Comparison of ENCODE assay signal across 1 cellular context in the genomic region with DNA sequence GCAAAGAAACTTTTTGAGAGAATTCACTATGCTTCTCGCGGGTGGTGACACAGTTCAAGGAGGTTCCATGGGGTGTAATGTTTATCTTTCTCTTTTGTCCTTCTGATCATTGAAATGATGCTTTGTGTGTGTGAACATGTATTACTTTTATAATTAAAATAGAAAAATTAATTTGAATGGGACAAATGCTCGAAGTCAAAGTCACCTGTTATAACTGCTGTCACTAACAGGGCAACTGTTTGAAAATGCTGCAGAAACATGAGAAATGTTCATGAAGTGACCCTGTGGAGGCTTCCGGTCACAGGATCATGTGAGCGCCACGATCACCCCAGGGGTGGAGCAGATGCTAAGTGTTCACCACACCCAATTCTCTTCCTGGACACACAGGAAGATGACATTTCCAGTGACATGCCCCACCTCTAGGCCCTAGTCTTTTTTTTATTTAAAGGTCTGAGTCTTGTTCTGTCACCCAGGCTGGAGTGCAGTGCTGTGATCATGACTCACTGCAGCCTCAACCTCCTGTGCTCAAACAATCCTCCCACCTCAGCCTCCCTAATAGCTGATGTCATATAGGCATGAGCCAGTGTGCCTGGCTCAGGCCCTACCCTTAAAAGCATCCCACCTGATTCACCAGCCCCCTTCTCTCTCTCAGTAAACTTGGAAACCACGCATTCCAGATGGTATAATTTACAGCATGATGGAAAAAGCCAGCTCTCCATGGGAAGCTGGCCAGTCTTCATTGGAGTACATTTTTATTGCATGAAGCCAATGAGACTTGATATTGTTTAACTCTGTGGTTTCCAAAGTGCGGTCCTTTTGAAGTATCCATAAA.
TF ChIP-seq lines count a peak whose summit lies in the region.

No MANE protein-coding gene starts in this region.

TF ChIP-seq in K562, 482 proteins besides CTCF, POLR2A, EP300 and RAD21 (continued from another document and continues in another):
- TF ChIP-seq, protein P1, sequence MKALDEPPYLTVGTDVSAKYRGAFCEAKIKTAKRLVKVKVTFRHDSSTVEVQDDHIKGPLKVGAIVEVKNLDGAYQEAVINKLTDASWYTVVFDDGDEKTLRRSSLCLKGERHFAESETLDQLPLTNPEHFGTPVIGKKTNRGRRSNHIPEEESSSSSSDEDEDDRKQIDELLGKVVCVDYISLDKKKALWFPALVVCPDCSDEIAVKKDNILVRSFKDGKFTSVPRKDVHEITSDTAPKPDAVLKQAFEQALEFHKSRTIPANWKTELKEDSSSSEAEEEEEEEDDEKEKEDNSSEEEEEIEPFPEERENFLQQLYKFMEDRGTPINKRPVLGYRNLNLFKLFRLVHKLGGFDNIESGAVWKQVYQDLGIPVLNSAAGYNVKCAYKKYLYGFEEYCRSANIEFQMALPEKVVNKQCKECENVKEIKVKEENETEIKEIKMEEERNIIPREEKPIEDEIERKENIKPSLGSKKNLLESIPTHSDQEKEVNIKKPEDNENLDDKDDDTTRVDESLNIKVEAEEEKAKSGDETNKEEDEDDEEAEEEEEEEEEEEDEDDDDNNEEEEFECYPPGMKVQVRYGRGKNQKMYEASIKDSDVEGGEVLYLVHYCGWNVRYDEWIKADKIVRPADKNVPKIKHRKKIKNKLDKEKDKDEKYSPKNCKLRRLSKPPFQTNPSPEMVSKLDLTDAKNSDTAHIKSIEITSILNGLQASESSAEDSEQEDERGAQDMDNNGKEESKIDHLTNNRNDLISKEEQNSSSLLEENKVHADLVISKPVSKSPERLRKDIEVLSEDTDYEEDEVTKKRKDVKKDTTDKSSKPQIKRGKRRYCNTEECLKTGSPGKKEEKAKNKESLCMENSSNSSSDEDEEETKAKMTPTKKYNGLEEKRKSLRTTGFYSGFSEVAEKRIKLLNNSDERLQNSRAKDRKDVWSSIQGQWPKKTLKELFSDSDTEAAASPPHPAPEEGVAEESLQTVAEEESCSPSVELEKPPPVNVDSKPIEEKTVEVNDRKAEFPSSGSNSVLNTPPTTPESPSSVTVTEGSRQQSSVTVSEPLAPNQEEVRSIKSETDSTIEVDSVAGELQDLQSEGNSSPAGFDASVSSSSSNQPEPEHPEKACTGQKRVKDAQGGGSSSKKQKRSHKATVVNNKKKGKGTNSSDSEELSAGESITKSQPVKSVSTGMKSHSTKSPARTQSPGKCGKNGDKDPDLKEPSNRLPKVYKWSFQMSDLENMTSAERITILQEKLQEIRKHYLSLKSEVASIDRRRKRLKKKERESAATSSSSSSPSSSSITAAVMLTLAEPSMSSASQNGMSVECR (CRISPR knock-in tag; IDR thresholded peaks at IDR 0.05), result no peak
- TF ChIP-seq ZNF76 (CRISPR knock-in tag; IDR thresholded peaks at IDR 0.05; ENCODE audit: borderline replicate concordance) (no peak), TCF7 (IDR thresholded peaks at IDR 0.05; ENCODE audit: borderline replicate concordance) (no peak), FUS (optimal IDR thresholded peaks at IDR 0.05; ENCODE audit: low read depth, low read length) (no peak), SAFB (IDR thresholded peaks at IDR 0.05; ENCODE audit: borderline replicate concordance, low read depth, low read length) (no peak), RBM22 (IDR thresholded peaks at IDR 0.05; ENCODE audit: low read depth, low read length, poor library complexity, severe bottlenecking) (no peak), ERF (CRISPR knock-in tag; IDR thresholded peaks at IDR 0.05) (no peak), HOXB6 (CRISPR knock-in tag; IDR thresholded peaks at IDR 0.05; ENCODE audit: borderline replicate concordance) (no peak), SMC3 (conservative IDR thresholded peaks at IDR 0.05; ENCODE audit: insufficient read depth, low read depth, low read length) (no peak), CBFA2T2 (conservative IDR thresholded peaks at IDR 0.05) (no peak; the same call in 1 of the 2 replicates), MBD2 (IDR thresholded peaks at IDR 0.05; ENCODE audit: borderline replicate concordance, low read depth) (no peak), CBX8 (IDR thresholded peaks at IDR 0.05; ENCODE audit: borderline replicate concordance, extremely low read depth, low read depth, low read length, poor library complexity, severe bottlenecking) (no peak), ZNF717 (CRISPR knock-in tag; IDR thresholded peaks at IDR 0.05) (no peak), ZKSCAN1 (IDR thresholded peaks at IDR 0.05; ENCODE audit: low read depth, low read length) (no peak; the same call in 1 of the 2 replicates), PHF21A (IDR thresholded peaks at IDR 0.05; ENCODE audit: borderline replicate concordance, low read depth) (no peak), SLC30A9 (CRISPR knock-in tag; IDR thresholded peaks at IDR 0.05) (no peak), FIP1L1 (IDR thresholded peaks at IDR 0.05; ENCODE audit: low read depth, low read length, poor library complexity, severe bottlenecking) (no peak)
- TF ChIP-seq, protein P2, sequence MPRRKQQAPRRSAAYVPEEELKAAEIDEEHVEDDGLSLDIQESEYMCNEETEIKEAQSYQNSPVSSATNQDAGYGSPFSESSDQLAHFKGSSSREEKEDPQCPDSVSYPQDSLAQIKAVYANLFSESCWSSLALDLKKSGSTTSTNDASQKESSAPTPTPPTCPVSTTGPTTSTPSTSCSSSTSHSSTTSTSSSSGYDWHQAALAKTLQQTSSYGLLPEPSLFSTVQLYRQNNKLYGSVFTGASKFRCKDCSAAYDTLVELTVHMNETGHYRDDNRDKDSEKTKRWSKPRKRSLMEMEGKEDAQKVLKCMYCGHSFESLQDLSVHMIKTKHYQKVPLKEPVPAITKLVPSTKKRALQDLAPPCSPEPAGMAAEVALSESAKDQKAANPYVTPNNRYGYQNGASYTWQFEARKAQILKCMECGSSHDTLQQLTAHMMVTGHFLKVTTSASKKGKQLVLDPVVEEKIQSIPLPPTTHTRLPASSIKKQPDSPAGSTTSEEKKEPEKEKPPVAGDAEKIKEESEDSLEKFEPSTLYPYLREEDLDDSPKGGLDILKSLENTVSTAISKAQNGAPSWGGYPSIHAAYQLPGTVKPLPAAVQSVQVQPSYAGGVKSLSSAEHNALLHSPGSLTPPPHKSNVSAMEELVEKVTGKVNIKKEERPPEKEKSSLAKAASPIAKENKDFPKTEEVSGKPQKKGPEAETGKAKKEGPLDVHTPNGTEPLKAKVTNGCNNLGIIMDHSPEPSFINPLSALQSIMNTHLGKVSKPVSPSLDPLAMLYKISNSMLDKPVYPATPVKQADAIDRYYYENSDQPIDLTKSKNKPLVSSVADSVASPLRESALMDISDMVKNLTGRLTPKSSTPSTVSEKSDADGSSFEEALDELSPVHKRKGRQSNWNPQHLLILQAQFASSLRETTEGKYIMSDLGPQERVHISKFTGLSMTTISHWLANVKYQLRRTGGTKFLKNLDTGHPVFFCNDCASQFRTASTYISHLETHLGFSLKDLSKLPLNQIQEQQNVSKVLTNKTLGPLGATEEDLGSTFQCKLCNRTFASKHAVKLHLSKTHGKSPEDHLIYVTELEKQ (CRISPR knock-in tag; IDR thresholded peaks at IDR 0.05), result no peak
- TF ChIP-seq, protein P3, sequence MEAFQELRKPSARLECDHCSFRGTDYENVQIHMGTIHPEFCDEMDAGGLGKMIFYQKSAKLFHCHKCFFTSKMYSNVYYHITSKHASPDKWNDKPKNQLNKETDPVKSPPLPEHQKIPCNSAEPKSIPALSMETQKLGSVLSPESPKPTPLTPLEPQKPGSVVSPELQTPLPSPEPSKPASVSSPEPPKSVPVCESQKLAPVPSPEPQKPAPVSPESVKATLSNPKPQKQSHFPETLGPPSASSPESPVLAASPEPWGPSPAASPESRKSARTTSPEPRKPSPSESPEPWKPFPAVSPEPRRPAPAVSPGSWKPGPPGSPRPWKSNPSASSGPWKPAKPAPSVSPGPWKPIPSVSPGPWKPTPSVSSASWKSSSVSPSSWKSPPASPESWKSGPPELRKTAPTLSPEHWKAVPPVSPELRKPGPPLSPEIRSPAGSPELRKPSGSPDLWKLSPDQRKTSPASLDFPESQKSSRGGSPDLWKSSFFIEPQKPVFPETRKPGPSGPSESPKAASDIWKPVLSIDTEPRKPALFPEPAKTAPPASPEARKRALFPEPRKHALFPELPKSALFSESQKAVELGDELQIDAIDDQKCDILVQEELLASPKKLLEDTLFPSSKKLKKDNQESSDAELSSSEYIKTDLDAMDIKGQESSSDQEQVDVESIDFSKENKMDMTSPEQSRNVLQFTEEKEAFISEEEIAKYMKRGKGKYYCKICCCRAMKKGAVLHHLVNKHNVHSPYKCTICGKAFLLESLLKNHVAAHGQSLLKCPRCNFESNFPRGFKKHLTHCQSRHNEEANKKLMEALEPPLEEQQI (IDR thresholded peaks at IDR 0.05), result no peak
- TF ChIP-seq, protein P4, sequence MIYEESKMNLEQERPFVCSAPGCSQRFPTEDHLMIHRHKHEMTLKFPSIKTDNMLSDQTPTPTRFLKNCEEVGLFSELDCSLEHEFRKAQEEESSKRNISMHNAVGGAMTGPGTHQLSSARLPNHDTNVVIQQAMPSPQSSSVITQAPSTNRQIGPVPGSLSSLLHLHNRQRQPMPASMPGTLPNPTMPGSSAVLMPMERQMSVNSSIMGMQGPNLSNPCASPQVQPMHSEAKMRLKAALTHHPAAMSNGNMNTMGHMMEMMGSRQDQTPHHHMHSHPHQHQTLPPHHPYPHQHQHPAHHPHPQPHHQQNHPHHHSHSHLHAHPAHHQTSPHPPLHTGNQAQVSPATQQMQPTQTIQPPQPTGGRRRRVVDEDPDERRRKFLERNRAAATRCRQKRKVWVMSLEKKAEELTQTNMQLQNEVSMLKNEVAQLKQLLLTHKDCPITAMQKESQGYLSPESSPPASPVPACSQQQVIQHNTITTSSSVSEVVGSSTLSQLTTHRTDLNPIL (CRISPR knock-in tag; IDR thresholded peaks at IDR 0.05), result no peak
- TF ChIP-seq, protein P5, sequence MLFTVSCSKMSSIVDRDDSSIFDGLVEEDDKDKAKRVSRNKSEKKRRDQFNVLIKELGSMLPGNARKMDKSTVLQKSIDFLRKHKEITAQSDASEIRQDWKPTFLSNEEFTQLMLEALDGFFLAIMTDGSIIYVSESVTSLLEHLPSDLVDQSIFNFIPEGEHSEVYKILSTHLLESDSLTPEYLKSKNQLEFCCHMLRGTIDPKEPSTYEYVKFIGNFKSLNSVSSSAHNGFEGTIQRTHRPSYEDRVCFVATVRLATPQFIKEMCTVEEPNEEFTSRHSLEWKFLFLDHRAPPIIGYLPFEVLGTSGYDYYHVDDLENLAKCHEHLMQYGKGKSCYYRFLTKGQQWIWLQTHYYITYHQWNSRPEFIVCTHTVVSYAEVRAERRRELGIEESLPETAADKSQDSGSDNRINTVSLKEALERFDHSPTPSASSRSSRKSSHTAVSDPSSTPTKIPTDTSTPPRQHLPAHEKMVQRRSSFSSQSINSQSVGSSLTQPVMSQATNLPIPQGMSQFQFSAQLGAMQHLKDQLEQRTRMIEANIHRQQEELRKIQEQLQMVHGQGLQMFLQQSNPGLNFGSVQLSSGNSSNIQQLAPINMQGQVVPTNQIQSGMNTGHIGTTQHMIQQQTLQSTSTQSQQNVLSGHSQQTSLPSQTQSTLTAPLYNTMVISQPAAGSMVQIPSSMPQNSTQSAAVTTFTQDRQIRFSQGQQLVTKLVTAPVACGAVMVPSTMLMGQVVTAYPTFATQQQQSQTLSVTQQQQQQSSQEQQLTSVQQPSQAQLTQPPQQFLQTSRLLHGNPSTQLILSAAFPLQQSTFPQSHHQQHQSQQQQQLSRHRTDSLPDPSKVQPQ (CRISPR knock-in tag; IDR thresholded peaks at IDR 0.05; ENCODE audit: borderline replicate concordance), result no peak
- TF ChIP-seq, protein P6, sequence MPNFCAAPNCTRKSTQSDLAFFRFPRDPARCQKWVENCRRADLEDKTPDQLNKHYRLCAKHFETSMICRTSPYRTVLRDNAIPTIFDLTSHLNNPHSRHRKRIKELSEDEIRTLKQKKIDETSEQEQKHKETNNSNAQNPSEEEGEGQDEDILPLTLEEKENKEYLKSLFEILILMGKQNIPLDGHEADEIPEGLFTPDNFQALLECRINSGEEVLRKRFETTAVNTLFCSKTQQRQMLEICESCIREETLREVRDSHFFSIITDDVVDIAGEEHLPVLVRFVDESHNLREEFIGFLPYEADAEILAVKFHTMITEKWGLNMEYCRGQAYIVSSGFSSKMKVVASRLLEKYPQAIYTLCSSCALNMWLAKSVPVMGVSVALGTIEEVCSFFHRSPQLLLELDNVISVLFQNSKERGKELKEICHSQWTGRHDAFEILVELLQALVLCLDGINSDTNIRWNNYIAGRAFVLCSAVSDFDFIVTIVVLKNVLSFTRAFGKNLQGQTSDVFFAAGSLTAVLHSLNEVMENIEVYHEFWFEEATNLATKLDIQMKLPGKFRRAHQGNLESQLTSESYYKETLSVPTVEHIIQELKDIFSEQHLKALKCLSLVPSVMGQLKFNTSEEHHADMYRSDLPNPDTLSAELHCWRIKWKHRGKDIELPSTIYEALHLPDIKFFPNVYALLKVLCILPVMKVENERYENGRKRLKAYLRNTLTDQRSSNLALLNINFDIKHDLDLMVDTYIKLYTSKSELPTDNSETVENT (CRISPR knock-in tag; IDR thresholded peaks at IDR 0.05), result no peak
- TF ChIP-seq, protein P7, sequence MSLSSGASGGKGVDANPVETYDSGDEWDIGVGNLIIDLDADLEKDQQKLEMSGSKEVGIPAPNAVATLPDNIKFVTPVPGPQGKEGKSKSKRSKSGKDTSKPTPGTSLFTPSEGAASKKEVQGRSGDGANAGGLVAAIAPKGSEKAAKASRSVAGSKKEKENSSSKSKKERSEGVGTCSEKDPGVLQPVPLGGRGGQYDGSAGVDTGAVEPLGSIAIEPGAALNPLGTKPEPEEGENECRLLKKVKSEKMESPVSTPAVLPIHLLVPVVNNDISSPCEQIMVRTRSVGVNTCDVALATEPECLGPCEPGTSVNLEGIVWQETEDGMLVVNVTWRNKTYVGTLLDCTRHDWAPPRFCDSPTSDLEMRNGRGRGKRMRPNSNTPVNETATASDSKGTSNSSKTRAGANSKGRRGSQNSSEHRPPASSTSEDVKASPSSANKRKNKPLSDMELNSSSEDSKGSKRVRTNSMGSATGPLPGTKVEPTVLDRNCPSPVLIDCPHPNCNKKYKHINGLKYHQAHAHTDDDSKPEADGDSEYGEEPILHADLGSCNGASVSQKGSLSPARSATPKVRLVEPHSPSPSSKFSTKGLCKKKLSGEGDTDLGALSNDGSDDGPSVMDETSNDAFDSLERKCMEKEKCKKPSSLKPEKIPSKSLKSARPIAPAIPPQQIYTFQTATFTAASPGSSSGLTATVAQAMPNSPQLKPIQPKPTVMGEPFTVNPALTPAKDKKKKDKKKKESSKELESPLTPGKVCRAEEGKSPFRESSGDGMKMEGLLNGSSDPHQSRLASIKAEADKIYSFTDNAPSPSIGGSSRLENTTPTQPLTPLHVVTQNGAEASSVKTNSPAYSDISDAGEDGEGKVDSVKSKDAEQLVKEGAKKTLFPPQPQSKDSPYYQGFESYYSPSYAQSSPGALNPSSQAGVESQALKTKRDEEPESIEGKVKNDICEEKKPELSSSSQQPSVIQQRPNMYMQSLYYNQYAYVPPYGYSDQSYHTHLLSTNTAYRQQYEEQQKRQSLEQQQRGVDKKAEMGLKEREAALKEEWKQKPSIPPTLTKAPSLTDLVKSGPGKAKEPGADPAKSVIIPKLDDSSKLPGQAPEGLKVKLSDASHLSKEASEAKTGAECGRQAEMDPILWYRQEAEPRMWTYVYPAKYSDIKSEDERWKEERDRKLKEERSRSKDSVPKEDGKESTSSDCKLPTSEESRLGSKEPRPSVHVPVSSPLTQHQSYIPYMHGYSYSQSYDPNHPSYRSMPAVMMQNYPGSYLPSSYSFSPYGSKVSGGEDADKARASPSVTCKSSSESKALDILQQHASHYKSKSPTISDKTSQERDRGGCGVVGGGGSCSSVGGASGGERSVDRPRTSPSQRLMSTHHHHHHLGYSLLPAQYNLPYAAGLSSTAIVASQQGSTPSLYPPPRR (CRISPR knock-in tag; IDR thresholded peaks at IDR 0.05; ENCODE audit: borderline replicate concordance), result no peak
